ENCODE assay signal across 1 cellular context in the genomic region with DNA sequence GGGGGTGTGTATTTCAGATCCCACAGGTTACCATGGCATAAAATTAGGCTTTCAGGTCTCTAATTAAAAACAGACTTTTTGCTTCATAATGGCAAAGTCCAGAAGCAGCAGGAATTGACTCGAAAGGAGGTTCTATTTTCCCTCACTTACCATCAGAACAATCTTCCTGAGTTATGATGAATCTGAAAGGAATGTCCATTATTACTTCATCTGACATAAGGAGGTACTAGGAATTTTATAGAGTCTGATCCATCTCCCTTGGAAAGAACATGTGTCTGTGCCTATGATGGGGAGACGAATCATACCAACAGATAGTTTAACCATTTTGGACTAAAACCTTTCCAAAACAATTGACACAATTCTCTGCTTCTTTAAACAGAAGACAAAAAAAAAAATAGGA.
TF ChIP-seq lines count a peak whose summit lies in the region.

No MANE protein-coding gene starts in this region.

TF ChIP-seq in IMR-90, 13 proteins besides CTCF, POLR2A, EP300 and RAD21 (continued from another document):
- TF ChIP-seq, protein P1, sequence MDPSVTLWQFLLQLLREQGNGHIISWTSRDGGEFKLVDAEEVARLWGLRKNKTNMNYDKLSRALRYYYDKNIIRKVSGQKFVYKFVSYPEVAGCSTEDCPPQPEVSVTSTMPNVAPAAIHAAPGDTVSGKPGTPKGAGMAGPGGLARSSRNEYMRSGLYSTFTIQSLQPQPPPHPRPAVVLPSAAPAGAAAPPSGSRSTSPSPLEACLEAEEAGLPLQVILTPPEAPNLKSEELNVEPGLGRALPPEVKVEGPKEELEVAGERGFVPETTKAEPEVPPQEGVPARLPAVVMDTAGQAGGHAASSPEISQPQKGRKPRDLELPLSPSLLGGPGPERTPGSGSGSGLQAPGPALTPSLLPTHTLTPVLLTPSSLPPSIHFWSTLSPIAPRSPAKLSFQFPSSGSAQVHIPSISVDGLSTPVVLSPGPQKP (IDR thresholded peaks at IDR 0.05; ENCODE audit: borderline replicate concordance, low read depth, low read length), result no peak
- TF ChIP-seq CHD1 (IDR thresholded peaks at IDR 0.05; ENCODE audit: low read depth, low read length) (no peak), MAFK (IDR thresholded peaks at IDR 0.05; ENCODE audit: low read depth, low read length) (no peak)
